ENCODE assay signal across 1 cellular context in the genomic region with DNA sequence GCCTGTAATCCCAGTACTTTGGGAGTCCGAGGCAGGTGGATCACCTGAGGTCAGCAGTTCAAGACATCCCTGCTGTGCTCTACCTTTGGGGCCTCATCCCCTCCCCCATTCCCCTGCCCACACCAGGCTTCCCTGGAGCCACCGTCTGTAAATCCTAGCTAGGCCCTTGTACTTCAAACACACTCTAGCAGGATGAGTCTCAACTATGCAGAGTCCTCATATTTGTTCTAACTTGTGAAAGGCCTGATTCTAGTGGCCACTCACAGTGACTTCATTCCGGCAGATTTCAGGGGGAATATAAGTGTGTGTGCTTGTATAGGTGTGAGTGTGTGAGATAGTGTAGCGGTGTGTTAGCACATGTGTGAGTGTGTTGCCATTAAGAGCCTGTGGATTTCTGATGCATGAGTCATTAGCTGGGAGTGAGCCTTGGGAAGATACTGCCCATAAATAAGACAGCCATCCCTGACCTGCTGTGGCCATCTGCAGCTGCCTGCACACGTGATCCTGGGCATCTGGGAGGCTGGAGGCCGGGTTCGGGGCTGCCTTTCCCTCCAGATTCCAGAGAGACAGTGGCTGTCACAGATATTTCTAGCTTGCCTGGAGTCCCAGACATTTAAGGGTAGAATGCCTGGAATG.
A peak's percentile ranks its signal among the peaks of the same experiment; 100 is the strongest.
TF ChIP-seq lines count a peak whose summit lies in the region.

No MANE protein-coding gene starts in this region.

TF ChIP-seq in HepG2, 621 proteins besides CTCF, POLR2A, EP300 and RAD21:
- TF ChIP-seq, protein P1, sequence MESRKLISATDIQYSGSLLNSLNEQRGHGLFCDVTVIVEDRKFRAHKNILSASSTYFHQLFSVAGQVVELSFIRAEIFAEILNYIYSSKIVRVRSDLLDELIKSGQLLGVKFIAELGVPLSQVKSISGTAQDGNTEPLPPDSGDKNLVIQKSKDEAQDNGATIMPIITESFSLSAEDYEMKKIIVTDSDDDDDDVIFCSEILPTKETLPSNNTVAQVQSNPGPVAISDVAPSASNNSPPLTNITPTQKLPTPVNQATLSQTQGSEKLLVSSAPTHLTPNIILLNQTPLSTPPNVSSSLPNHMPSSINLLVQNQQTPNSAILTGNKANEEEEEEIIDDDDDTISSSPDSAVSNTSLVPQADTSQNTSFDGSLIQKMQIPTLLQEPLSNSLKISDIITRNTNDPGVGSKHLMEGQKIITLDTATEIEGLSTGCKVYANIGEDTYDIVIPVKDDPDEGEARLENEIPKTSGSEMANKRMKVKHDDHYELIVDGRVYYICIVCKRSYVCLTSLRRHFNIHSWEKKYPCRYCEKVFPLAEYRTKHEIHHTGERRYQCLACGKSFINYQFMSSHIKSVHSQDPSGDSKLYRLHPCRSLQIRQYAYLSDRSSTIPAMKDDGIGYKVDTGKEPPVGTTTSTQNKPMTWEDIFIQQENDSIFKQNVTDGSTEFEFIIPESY (CRISPR knock-in tag; IDR thresholded peaks at IDR 0.05): peak; percentile 27; the same call in 1 of the 2 replicates
- TF ChIP-seq FOSL2 (CRISPR knock-in tag; IDR thresholded peaks at IDR 0.05) (peak; percentile 73), ZNF749 (CRISPR knock-in tag; IDR thresholded peaks at IDR 0.05; ENCODE audit: borderline replicate concordance) (no peak), TSC22D2 (CRISPR knock-in tag; IDR thresholded peaks at IDR 0.05; ENCODE audit: borderline replicate concordance) (no peak)
- TF ChIP-seq, protein P2, sequence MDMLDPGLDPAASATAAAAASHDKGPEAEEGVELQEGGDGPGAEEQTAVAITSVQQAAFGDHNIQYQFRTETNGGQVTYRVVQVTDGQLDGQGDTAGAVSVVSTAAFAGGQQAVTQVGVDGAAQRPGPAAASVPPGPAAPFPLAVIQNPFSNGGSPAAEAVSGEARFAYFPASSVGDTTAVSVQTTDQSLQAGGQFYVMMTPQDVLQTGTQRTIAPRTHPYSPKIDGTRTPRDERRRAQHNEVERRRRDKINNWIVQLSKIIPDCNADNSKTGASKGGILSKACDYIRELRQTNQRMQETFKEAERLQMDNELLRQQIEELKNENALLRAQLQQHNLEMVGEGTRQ (IDR thresholded peaks at IDR 0.05; ENCODE audit: low read depth, low read length): 0 out of 2 replicates have a peak, but pooled peaks have one; percentile 17
- TF ChIP-seq, protein P2 (CRISPR knock-in tag; IDR thresholded peaks at IDR 0.05; ENCODE audit: borderline replicate concordance): no peak
- TF ChIP-seq, protein P3, sequence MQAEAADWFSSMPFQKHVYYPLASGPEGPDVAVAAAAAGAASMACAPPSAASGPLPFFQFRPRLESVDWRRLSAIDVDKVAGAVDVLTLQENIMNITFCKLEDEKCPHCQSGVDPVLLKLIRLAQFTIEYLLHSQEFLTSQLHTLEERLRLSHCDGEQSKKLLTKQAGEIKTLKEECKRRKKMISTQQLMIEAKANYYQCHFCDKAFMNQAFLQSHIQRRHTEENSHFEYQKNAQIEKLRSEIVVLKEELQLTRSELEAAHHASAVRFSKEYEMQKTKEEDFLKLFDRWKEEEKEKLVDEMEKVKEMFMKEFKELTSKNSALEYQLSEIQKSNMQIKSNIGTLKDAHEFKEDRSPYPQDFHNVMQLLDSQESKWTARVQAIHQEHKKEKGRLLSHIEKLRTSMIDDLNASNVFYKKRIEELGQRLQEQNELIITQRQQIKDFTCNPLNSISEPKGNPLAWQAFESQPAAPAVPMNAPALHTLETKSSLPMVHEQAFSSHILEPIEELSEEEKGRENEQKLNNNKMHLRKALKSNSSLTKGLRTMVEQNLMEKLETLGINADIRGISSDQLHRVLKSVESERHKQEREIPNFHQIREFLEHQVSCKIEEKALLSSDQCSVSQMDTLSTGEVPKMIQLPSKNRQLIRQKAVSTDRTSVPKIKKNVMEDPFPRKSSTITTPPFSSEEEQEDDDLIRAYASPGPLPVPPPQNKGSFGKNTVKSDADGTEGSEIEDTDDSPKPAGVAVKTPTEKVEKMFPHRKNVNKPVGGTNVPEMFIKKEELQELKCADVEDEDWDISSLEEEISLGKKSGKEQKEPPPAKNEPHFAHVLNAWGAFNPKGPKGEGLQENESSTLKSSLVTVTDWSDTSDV (CRISPR knock-in tag; IDR thresholded peaks at IDR 0.05): no peak
- TF ChIP-seq, protein P4, sequence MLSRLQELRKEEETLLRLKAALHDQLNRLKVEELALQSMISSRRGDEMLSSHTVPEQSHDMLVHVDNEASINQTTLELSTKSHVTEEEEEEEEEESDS (CRISPR knock-in tag; IDR thresholded peaks at IDR 0.05; ENCODE audit: borderline replicate concordance): no peak
